In the genomic region with DNA sequence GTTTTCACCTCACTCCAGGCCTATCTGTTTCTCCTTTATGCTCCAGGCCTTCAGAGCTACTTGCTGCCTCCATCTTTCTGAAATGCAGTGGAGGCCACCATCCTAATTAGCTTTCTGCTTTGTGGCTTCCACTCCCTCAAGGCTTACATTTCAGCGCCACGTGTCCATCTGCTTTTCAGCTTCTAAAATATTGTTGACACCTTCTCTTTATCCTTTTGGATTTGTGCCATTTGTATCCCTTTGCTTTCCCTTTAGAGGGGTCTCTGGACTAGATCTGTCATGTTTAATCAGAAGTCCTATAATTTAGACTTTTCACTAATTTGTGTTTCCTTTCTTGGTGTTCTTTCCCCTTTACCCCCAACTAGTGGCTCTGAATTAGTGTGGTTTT, we compare ENCODE assay signal across 13 cellular contexts.
A peak's percentile ranks its signal among the peaks of the same experiment; 100 is the strongest.
DNase-seq lines count a peak whose midpoint lies in the region; ATAC-seq and TF ChIP-seq lines count a peak whose summit lies in the region.
"Had no signal": no experiment of that assay in that cellular context is flagged by ENCODE, and none has a peak within 500 bp of the region (broad histone marks: within the 10 kb centered on the region; RNA-seq: fewer than 3 reads in every experiment).

No MANE protein-coding gene starts in this region.

- H3K27me3 Mint-ChIP-seq in activated CD4-positive, alpha-beta T cell treated with anti-CD3 and anti-CD28 coated beads, Interleukin-2, amount 10 ng/mL, durations not matched to agents 7 days and 5 days, result no peaks in the 10 kb centered on the region
- H3K27me3 Mint-ChIP-seq in activated CD4-positive, alpha-beta memory T cell treated with anti-CD3 and anti-CD28 coated beads, Interleukin-2, amount 10 ng/mL, durations not matched to agents 7 days and 5 days, result no peaks in the 10 kb centered on the region

- POLR2A ChIA-PET in activated CD4-positive, alpha-beta T cell treated with anti-CD3 and anti-CD28 coated beads, Interleukin-2, amount 10 ng/mL, durations not matched to agents 7 days and 5 days (lab: Charles Lee), result no interaction called here
- POLR2A ChIA-PET in activated CD4-positive, alpha-beta memory T cell treated with anti-CD3 and anti-CD28 coated beads, Interleukin-2, amount 10 ng/mL, durations not matched to agents 7 days and 5 days (lab: Charles Lee), result interaction anchor here (0.7 to 2.7 kb wide), 8 partner anchors 9 to 564 kb away, joined by 3 to 17 read pairs (median 4); a partner anchor contains a TSS

- H3K4me3 ChIP-seq in lung, result no peak overlapping the region
- H3K4me3 ChIP-seq in subcutaneous abdominal adipose tissue (ENCODE audit: low read depth in 1 of 5, low read length in 5 of 5), result no peak overlapping the region

- H3K4me1 Mint-ChIP-seq in activated CD4-positive, alpha-beta T cell treated with anti-CD3 and anti-CD28 coated beads, Interleukin-2, amount 10 ng/mL, durations not matched to agents 7 days and 5 days, result peaks cover 74% of the 10 kb centered on the region
- H3K4me1 Mint-ChIP-seq in activated CD4-positive, alpha-beta memory T cell treated with anti-CD3 and anti-CD28 coated beads, Interleukin-2, amount 10 ng/mL, durations not matched to agents 7 days and 5 days, result peaks cover 70% of the 10 kb centered on the region

- H3K27me3 ChIP-seq in lung (ENCODE audit: control insufficient read depth, insufficient read depth) (no peaks in the 10 kb centered on the region), subcutaneous abdominal adipose tissue (ENCODE audit: control insufficient read depth in 5 of 5, insufficient read depth in 4 of 5, low read length in 5 of 5) (no peaks in the 10 kb centered on the region)

- H3K4me1 ChIP-seq in lung (ENCODE audit: control insufficient read depth in 2 of 2, insufficient read depth in 2 of 2, low read length in 2 of 2) (peaks cover 19 to 20% of the 10 kb centered on the region in 2 donors), subcutaneous abdominal adipose tissue (ENCODE audit: control insufficient read depth in 5 of 5, insufficient read depth in 5 of 5, low read length in 5 of 5) (peaks cover 25 to 51% (median 50%) of the 10 kb centered on the region in 5 donors)

- DNase-seq in activated CD4-positive, alpha-beta T cell treated with anti-CD3 and anti-CD28 coated beads, Interleukin-2, amount 10 ng/mL, durations not matched to agents 7 days and 5 days, result no peak
- no peak for DNase-seq in activated CD4-positive, alpha-beta T cell treated with anti-CD3 and anti-CD28 coated beads, Interleukin-2, amount 50 U/mL, for 1 hour
- DNase-seq in activated CD4-positive, alpha-beta memory T cell treated with anti-CD3 and anti-CD28 coated beads, Interleukin-2, amount 10 ng/mL, durations not matched to agents 7 days and 5 days, result no peak
- no peak for DNase-seq in lung (ENCODE audit: low spot score)
- DNase-seq in NCI-H146 (lab: John Stamatoyannopoulos, UW), result no peak
- no peak for DNase-seq in NCI-H2107 (lab: John Stamatoyannopoulos, UW)
- DNase-seq: DMS153, NCI-H446 treated with DMSO at 0.1 percent for 48 hours, trophoblast cell had no signal

- CTCF ChIA-PET in activated CD4-positive, alpha-beta T cell treated with anti-CD3 and anti-CD28 coated beads, Interleukin-2, amount 10 ng/mL, durations not matched to agents 7 days and 5 days (lab: Charles Lee), result interaction anchor here (1.2 to 2.0 kb wide), 3 partner anchors 14 to 144 kb away, joined by 3 to 6 read pairs (median 3); no protein-coding TSS in a partner anchor
- CTCF ChIA-PET in activated CD4-positive, alpha-beta memory T cell treated with anti-CD3 and anti-CD28 coated beads, Interleukin-2, amount 10 ng/mL, durations not matched to agents 7 days and 5 days (lab: Charles Lee), result no interaction called here

- peaks cover 52% of the 10 kb centered on the region for H3K36me3 Mint-ChIP-seq in activated CD4-positive, alpha-beta T cell treated with anti-CD3 and anti-CD28 coated beads, Interleukin-2, amount 10 ng/mL, durations not matched to agents 7 days and 5 days (ENCODE audit: low read depth)
- peaks cover 29% of the 10 kb centered on the region for H3K36me3 Mint-ChIP-seq in activated CD4-positive, alpha-beta memory T cell treated with anti-CD3 and anti-CD28 coated beads, Interleukin-2, amount 10 ng/mL, durations not matched to agents 7 days and 5 days (ENCODE audit: low read depth)

- peak overlapping the region; percentile 17 to 61 for H3K27ac ChIP-seq in lung (ENCODE audit: low read depth in 1 of 2, low read length in 1 of 2)
- H3K27ac ChIP-seq in subcutaneous abdominal adipose tissue (ENCODE audit: low read depth, low read length), result peak overlapping the region; percentile 3
- H3K27ac ChIP-seq: epithelial cell of prostate, RWPE1 had no signal

- no peaks in the 10 kb centered on the region for H3K9me3 Mint-ChIP-seq in activated CD4-positive, alpha-beta T cell treated with anti-CD3 and anti-CD28 coated beads, Interleukin-2, amount 10 ng/mL, durations not matched to agents 7 days and 5 days
- H3K9me3 Mint-ChIP-seq in activated CD4-positive, alpha-beta memory T cell treated with anti-CD3 and anti-CD28 coated beads, Interleukin-2, amount 10 ng/mL, durations not matched to agents 7 days and 5 days, result no peaks in the 10 kb centered on the region

- WGBS in lung, 2 donors, result 95 to 98% methylated on average over 2 of the region's 2 CpGs

- no peaks in the 10 kb centered on the region for H3K9me3 ChIP-seq in lung (ENCODE audit: control insufficient read depth in 2 of 2, insufficient read depth in 1 of 2, low read length in 1 of 2)
- H3K9me3 ChIP-seq in subcutaneous abdominal adipose tissue (ENCODE audit: control insufficient read depth in 5 of 5, low read length in 5 of 5), result no peaks in the 10 kb centered on the region

- H3K27ac Mint-ChIP-seq in activated CD4-positive, alpha-beta T cell treated with anti-CD3 and anti-CD28 coated beads, Interleukin-2, amount 10 ng/mL, durations not matched to agents 7 days and 5 days, result peak overlapping the region; percentile 93
- H3K27ac Mint-ChIP-seq in activated CD4-positive, alpha-beta memory T cell treated with anti-CD3 and anti-CD28 coated beads, Interleukin-2, amount 10 ng/mL, durations not matched to agents 7 days and 5 days, result peak overlapping the region; percentile 86

- peak overlapping the region; percentile 53 for H3K4me3 Mint-ChIP-seq in activated CD4-positive, alpha-beta T cell treated with anti-CD3 and anti-CD28 coated beads, Interleukin-2, amount 10 ng/mL, durations not matched to agents 7 days and 5 days
- H3K4me3 Mint-ChIP-seq in activated CD4-positive, alpha-beta memory T cell treated with anti-CD3 and anti-CD28 coated beads, Interleukin-2, amount 10 ng/mL, durations not matched to agents 7 days and 5 days, result no peak overlapping the region

- ATAC-seq in lung (ENCODE audit: insufficient read depth, low FRiP score), result no peak
- no peak for ATAC-seq in HG03139 (IDR thresholded peaks at IDR 0.05; ENCODE audit: unreplicated experiment)

- no peak overlapping the region for H3K9ac ChIP-seq in subcutaneous abdominal adipose tissue (ENCODE audit: low read length in 5 of 5)

- TF ChIP-seq CTCF in lung (IDR thresholded peaks at IDR 0.05; ENCODE audit: control extremely low read depth, extremely low read depth), result no peak

- H3K36me3 ChIP-seq in lung (ENCODE audit: control insufficient read depth in 2 of 2, insufficient read depth in 2 of 2, low read length in 2 of 2) (no peaks in the 10 kb centered on the region), subcutaneous abdominal adipose tissue (ENCODE audit: control insufficient read depth in 5 of 5, insufficient read depth in 5 of 5, low read length in 5 of 5) (peaks cover 0 to 2% (median 0%) of the 10 kb centered on the region in 5 donors)
